8 cellular contexts compared by ENCODE assay signal in genomic region chr2:64283641-64284371, GRCh38.
DNase-seq lines count a peak whose midpoint lies in the region; ATAC-seq and TF ChIP-seq lines count a peak whose summit lies in the region.

No MANE protein-coding gene starts in this region.

- H4K91ac ChIP-seq in trophoblast cell (ENCODE audit: low read depth, low read length) = peak overlapping the region; percentile 18

- TF ChIP-seq CTCF in AG10803 (conservative IDR thresholded peaks at IDR 0.05; ENCODE audit: low read length) = no peak
- no peak for TF ChIP-seq CTCF in breast epithelium (IDR thresholded peaks at IDR 0.05)

- H3K4me1 Mint-ChIP-seq in activated naive CD8-positive, alpha-beta T cell treated with anti-CD3 and anti-CD28 coated beads for 36 hours = no peaks in the 10 kb centered on the region

- no peak overlapping the region for H4K8ac ChIP-seq in trophoblast cell (ENCODE audit: low read depth, low read length)

- in situ Hi-C loops in G401 (cut with HindIII; ENCODE audit: low sequenced_read_pairs) = no loop called here

- H3K18ac ChIP-seq in trophoblast cell (ENCODE audit: low read length) = no peak overlapping the region

- peak; percentile 88 for ATAC-seq in GM18873 (IDR thresholded peaks at IDR 0.05; ENCODE audit: low FRiP score, unreplicated experiment)
- peak; percentile 87 for ATAC-seq in HG03066 (IDR thresholded peaks at IDR 0.05; ENCODE audit: low read depth, unreplicated experiment)

- H3K27me3 Mint-ChIP-seq in activated naive CD8-positive, alpha-beta T cell treated with anti-CD3 and anti-CD28 coated beads for 36 hours = no peaks in the 10 kb centered on the region

- H2AFZ ChIP-seq in trophoblast cell (ENCODE audit: insufficient read depth, low read length, poor library complexity) = no peak overlapping the region

- no peak overlapping the region for H2BK120ac ChIP-seq in trophoblast cell (ENCODE audit: insufficient read depth, low read length, poor library complexity)

- H3K27me3 ChIP-seq in trophoblast cell (ENCODE audit: insufficient read depth, low read length) (no peaks in the 10 kb centered on the region), breast epithelium (no peaks in the 10 kb centered on the region)

- no peak overlapping the region for H3K23ac ChIP-seq in trophoblast cell (ENCODE audit: low read length)

- 100% methylated on average over 1 of the region's 16 CpGs for WGBS in trophoblast cell (ENCODE audit: extremely low coverage, insufficient coverage, insufficient read length)

- TF ChIP-seq POLR2A in breast epithelium (IDR thresholded peaks at IDR 0.05) = no peak

- no peak overlapping the region for H3K4me3 Mint-ChIP-seq in activated naive CD8-positive, alpha-beta T cell treated with anti-CD3 and anti-CD28 coated beads for 36 hours

- H3K4ac ChIP-seq in trophoblast cell (ENCODE audit: low read depth, low read length) = no peak overlapping the region

- H2BK5ac ChIP-seq in trophoblast cell (ENCODE audit: low read depth, low read length, poor library complexity) = no peak overlapping the region

- H3K4me1 ChIP-seq in trophoblast cell (ENCODE audit: control insufficient read depth in 1 of 2, insufficient read depth in 2 of 2, low read length in 2 of 2) = peaks cover 10 to 19% of the 10 kb centered on the region in 2 experiments
- H3K4me1 ChIP-seq in breast epithelium = peaks cover 0 to 3% of the 10 kb centered on the region in 2 donors

- no peaks in the 10 kb centered on the region for H3K79me2 ChIP-seq in trophoblast cell (ENCODE audit: control insufficient read depth, insufficient read depth, low read length, poor library complexity)

- no peaks in the 10 kb centered on the region for H3K36me3 ChIP-seq in trophoblast cell (ENCODE audit: control insufficient read depth in 1 of 2, insufficient read depth in 2 of 2, low read length in 2 of 2)
- no peaks in the 10 kb centered on the region for H3K36me3 ChIP-seq in breast epithelium

- H3K9me3 ChIP-seq in trophoblast cell (ENCODE audit: insufficient read depth, low read depth, low read length) = no peaks in the 10 kb centered on the region
- no peaks in the 10 kb centered on the region for H3K9me3 ChIP-seq in breast epithelium

- H3K79me1 ChIP-seq in trophoblast cell (ENCODE audit: low read length) = peaks cover 6% of the 10 kb centered on the region

- no peak overlapping the region for H3K4me2 ChIP-seq in trophoblast cell (ENCODE audit: low read length)

- H3K27ac ChIP-seq in trophoblast cell (ENCODE audit: low read depth, low read length) (no peak overlapping the region), breast epithelium (peak overlapping the region in 1 of 2 donors; percentile 70)

- no peak overlapping the region for H4K12ac ChIP-seq in trophoblast cell (ENCODE audit: low read depth, low read length)

- no peak overlapping the region for H3K9ac ChIP-seq in trophoblast cell (ENCODE audit: low read length)

- intact Hi-C loops in breast epithelium (cut with DNase I; ENCODE audit: low total_unique reads) = no loop called here

- H2BK12ac ChIP-seq in trophoblast cell (ENCODE audit: low read length) = no peak overlapping the region

- no peak overlapping the region for H2AK5ac ChIP-seq in trophoblast cell (ENCODE audit: low read length)

- H3K27ac Mint-ChIP-seq in activated naive CD8-positive, alpha-beta T cell treated with anti-CD3 and anti-CD28 coated beads for 36 hours = no peak overlapping the region

- H3K14ac ChIP-seq in trophoblast cell (ENCODE audit: low read length) = no peak overlapping the region

- H3K36me3 Mint-ChIP-seq in activated naive CD8-positive, alpha-beta T cell treated with anti-CD3 and anti-CD28 coated beads for 36 hours = no peaks in the 10 kb centered on the region

- H3K9me3 Mint-ChIP-seq in activated naive CD8-positive, alpha-beta T cell treated with anti-CD3 and anti-CD28 coated beads for 36 hours = no peaks in the 10 kb centered on the region

- H3K4me3 ChIP-seq in AG10803 (ENCODE audit: low read length) (no peak overlapping the region; the same call in 1 of the 2 replicates), trophoblast cell (ENCODE audit: low read depth, low read length) (no peak overlapping the region), breast epithelium (peak overlapping the region in 1 of 3 donors; percentile 7)

- peak; percentile 80 for DNase-seq in AG10803 (ENCODE audit: low read depth)
- DNase-seq in activated naive CD8-positive, alpha-beta T cell treated with anti-CD3 and anti-CD28 coated beads for 36 hours = peak; percentile 20
- peak; percentile 23 to 76 for DNase-seq in trophoblast cell
- no peak for DNase-seq in HK-2 (ENCODE audit: unreplicated experiment)
- no peak for DNase-seq in breast epithelium (ENCODE audit: low spot score in 2 of 2)
- no peak for DNase-seq in G401 (ENCODE audit: low spot score)

Comparison
In these comparisons a context has a peak if more than half of its experiments do, and no peak if none do; other contexts are left out.
1. DNase-seq: peak in AG10803 (single experiment), activated naive CD8-positive, alpha-beta T cell treated with anti-CD3 and anti-CD28 coated beads for 36 hours (single experiment) and trophoblast cell (2 of 2); none in HK-2 (single experiment), breast epithelium (0 of 2) and G401 (single experiment).